Comparison of ENCODE assay signal across 14 cellular contexts in the genomic region with DNA sequence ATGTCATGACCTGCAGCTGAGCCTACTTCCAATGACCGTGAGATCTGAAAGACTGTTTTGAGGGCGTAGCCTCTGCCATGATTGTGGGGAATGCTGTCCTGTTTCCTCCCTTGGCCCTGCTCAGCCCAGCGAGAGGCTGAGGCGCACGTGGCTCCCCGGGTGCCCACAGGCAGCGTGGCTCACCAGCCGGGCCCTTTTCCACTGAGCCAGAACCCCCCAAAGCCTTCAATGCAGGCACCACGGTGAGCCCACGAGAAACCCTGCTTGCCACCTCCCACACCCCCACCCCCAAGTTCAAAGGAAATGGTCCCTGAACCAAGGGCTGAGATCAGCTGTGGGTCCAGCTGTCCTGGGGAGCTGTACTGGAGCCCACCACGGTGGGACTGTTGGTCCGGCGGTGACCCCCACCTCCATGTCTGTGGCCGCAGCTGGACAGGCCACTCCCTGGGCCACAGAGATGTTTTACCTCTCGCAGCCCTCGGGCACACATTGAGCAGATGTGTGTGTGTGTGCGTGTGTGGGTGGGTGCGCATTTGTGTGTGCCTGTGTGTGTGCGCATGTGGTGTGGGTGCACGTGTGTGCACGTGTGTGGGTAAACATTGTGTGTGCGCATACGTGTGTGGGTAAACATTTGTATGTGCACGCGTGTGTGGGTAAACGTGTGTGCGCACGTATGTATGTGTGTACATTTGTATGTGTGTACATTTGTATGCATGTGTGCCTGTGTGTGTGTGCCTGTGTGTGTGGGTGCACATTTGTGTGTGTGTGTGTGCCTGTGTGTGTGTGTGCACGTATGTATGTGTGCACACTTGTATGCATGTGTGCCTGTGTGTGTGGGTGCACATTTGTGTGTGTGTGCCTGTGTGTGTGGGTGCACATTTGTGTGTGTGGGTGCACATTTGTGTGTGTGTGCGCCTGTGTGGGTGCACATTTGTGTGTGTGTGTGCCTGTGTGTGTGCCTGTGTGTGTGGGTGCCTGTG.
"Had no signal": no experiment of that assay in that cellular context is flagged by ENCODE, and none has a peak within 500 bp of the region (broad histone marks: within the 10 kb centered on the region; RNA-seq: fewer than 3 reads in every experiment).

No MANE protein-coding gene starts in this region.

- H3K27ac Mint-ChIP-seq: activated B cell treated with CpG ODN at 0.5 μM for 24 hours; activated CD4-positive, alpha-beta T cell treated with anti-CD3 and anti-CD28 coated beads, Interleukin-2, amount 10 ng/mL, durations not matched to agents 7 days and 5 days; activated T-cell treated with anti-CD3 and anti-CD28 coated beads, Interleukin-2, amount 50 U/mL, for 24 hours; progenitor cell of endocrine pancreas had no signal

- H3K27ac ChIP-seq: gastrocnemius medialis, heart right ventricle, lower lobe of right lung, thoracic aorta had no signal

- DNase-seq: activated B cell treated with CpG ODN at 0.5 μM for 24 hours; activated CD4-positive, alpha-beta T cell treated with anti-CD3 and anti-CD28 coated beads, Interleukin-2, amount 10 ng/mL, durations not matched to agents 7 days and 5 days; activated naive CD4-positive, alpha-beta T cell treated with anti-CD3 and anti-CD28 coated beads, Interleukin-2, amount 50 U/mL, for 16 hours; activated T-cell treated with anti-CD3 and anti-CD28 coated beads, Interleukin-2, amount 50 U/mL, for 24 hours; dermis blood vessel endothelial cell; gastrocnemius medialis; heart right ventricle; left colon; lower lobe of right lung; midbrain; right cardiac atrium had no signal

- H3K9me3 Mint-ChIP-seq: activated B cell treated with CpG ODN at 0.5 μM for 24 hours; activated CD4-positive, alpha-beta T cell treated with anti-CD3 and anti-CD28 coated beads, Interleukin-2, amount 10 ng/mL, durations not matched to agents 7 days and 5 days; activated T-cell treated with anti-CD3 and anti-CD28 coated beads, Interleukin-2, amount 50 U/mL, for 24 hours had no signal

- H3K4me3 ChIP-seq: gastrocnemius medialis, heart right ventricle, lower lobe of right lung, smooth muscle cell, thoracic aorta had no signal

- H3K4me2 ChIP-seq: smooth muscle cell had no signal

- H3K4me3 Mint-ChIP-seq: activated B cell treated with CpG ODN at 0.5 μM for 24 hours; activated CD4-positive, alpha-beta T cell treated with anti-CD3 and anti-CD28 coated beads, Interleukin-2, amount 10 ng/mL, durations not matched to agents 7 days and 5 days; activated T-cell treated with anti-CD3 and anti-CD28 coated beads, Interleukin-2, amount 50 U/mL, for 24 hours had no signal

- H3K27me3 Mint-ChIP-seq: activated B cell treated with CpG ODN at 0.5 μM for 24 hours had no signal

- H3K9me3 ChIP-seq: gastrocnemius medialis, heart right ventricle, lower lobe of right lung, thoracic aorta had no signal

- ATAC-seq: gastrocnemius medialis, heart right ventricle, left colon, lower lobe of right lung, right cardiac atrium had no signal
